In the genomic region with DNA sequence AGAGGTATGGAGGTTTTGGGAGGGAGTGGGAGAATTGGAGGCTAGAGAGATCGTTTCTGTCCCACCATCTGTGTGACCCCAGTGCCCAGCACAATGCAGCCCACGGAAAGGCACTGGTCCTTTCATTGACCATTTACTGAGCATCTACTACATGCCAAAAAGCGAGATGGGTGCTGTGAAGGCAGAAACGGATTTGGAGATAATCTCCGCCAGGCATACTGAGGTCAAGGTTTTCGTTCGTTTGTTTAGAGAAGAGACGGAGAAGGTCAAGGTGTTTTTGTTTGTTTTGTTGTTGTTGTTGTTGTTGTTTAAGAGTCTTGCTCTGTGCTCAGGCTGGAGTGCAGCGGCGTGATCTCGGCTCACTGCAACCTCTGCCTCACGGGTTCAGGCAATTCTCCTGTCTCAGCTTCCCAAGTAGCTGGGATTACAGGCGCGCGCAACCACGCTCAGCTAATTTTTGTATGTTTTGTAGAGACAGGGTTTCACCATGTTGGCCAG, we compare ENCODE assay signal across 1 cellular context.
TF ChIP-seq lines count a peak whose summit lies in the region.

No MANE protein-coding gene starts in this region.

TF ChIP-seq in endothelial cell of umbilical vein, 7 proteins besides CTCF, POLR2A, EP300 and RAD21:
- no peak for TF ChIP-seq JUN (IDR thresholded peaks at IDR 0.05; ENCODE audit: borderline replicate concordance, insufficient read depth, insufficient read length, low read depth)
- TF ChIP-seq MAX (IDR thresholded peaks at IDR 0.05; ENCODE audit: insufficient read depth, insufficient read length) = no peak
- TF ChIP-seq GATA2 (IDR thresholded peaks at IDR 0.05; ENCODE audit: insufficient read depth, insufficient read length, low read depth, low read length) = no peak
- no peak for TF ChIP-seq EZH2 (IDR thresholded peaks at IDR 0.05; ENCODE audit: borderline replicate concordance, low read depth, low read length, severe bottlenecking)
- TF ChIP-seq MYC (IDR thresholded peaks at IDR 0.05; ENCODE audit: low read depth, low read length) = no peak
- TF ChIP-seq POLR2AphosphoS5 (IDR thresholded peaks at IDR 0.05; ENCODE audit: insufficient read depth, low read depth, low read length) = no peak
- no peak for TF ChIP-seq FOS (IDR thresholded peaks at IDR 0.05; ENCODE audit: borderline replicate concordance, insufficient read depth, low read length)
